15 cellular contexts compared by ENCODE assay signal in the genomic region with DNA sequence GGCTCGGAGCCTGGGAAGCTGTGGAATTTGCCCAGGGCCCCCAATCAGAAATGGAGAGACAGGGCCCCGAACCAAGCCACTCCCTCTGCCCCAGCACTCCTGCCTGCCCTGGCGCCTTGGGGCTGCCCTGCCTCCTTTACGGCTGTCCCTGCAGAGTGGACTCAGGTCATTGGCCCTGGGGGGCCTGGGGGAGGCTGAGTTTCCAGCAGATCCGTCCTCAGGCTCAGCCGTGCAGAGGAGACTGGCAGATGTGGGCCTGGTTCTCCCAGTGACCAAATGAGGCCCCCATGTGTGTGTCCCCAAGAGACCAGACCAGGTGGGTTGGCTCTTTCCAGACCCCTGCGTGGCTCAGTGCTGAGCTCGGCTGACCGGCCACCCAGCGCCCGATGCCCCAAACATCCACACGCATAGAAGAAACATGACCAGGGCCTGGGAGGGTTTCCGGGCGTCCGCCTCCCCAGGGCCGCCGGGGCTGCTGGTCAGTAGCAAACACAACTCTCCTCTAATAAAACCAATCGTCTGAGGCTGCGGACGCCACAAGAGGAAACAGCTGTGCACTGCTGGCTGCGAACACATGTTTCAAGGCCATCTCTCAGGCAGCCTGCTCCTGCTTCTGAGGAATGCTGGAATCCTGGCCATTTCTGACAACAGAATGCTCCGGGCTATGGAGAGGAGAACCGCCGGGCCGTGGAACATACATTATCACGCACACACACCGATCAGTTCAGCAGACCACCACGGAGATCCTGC. TPM values are rescaled to one million over a fixed set of nuclear protein-coding genes. Genes with fewer than 3 reads are reported as not detected.
DNase-seq lines count a peak whose midpoint lies in the region; ATAC-seq and TF ChIP-seq lines count a peak whose summit lies in the region.
"Had no signal": no experiment of that assay in that cellular context is flagged by ENCODE, and none has a peak within 500 bp of the region (broad histone marks: within the 10 kb centered on the region; RNA-seq: fewer than 3 reads in every experiment).

No MANE protein-coding gene starts in this region.

- H3K27ac Mint-ChIP-seq in neural progenitor cell = peak overlapping the region; percentile 74
- H3K27ac Mint-ChIP-seq: CD8-positive, alpha-beta T cell; endodermal cell had no signal

- intact Hi-C loops in IMR-90 (cut with micrococcal nuclease) = no loop called here

- WGBS in IMR-90 (ENCODE audit: extremely low coverage in 2 of 2, insufficient read length in 1 of 2), 2 experiments = 20% methylated on average over 2 of the region's 28 CpGs; no CpG with 5 or more reads in 1 of the 2 experiments

- no TSS peak for BruUV-seq in IMR-90 (replicated peaks; lab: Mats Ljungman, UMichigan)

- no peak overlapping the region for H4K5ac ChIP-seq in IMR-90 (ENCODE audit: low read depth, low read length)

- H3K4me3 Mint-ChIP-seq in neural progenitor cell = no peak overlapping the region
- H3K4me3 Mint-ChIP-seq: activated naive CD4-positive, alpha-beta T cell treated with anti-CD3 and anti-CD28 coated beads, Interleukin-2, amount 50 U/mL, for 24 hours; CD8-positive, alpha-beta T cell; endodermal cell had no signal

- H3K4me1 Mint-ChIP-seq in neural progenitor cell = peaks cover 19% of the 10 kb centered on the region
- H3K4me1 Mint-ChIP-seq: endodermal cell had no signal

- H3K9me1 ChIP-seq in IMR-90 (ENCODE audit: insufficient read depth, low read length) = no peaks in the 10 kb centered on the region

- no peak overlapping the region for H4K8ac ChIP-seq in IMR-90 (ENCODE audit: low read depth in 2 of 2, low read length in 2 of 2)

- TF ChIP-seq POLR2A in IMR-90 (IDR thresholded peaks at IDR 0.05; ENCODE audit: low read depth, low read length) = no peak

- H2BK120ac ChIP-seq in IMR-90 (ENCODE audit: low read depth, low read length) = no peak overlapping the region

- H3K56ac ChIP-seq in IMR-90 (ENCODE audit: extremely low read depth, insufficient read depth, low read length) = no peak overlapping the region

- peaks cover 24% of the 10 kb centered on the region for H3K27me3 Mint-ChIP-seq in neural progenitor cell (ENCODE audit: insufficient read depth, low read depth)
- H3K27me3 Mint-ChIP-seq: activated naive CD4-positive, alpha-beta T cell treated with anti-CD3 and anti-CD28 coated beads, Interleukin-2, amount 50 U/mL, for 24 hours had no signal

- H3K36me3 ChIP-seq in IMR-90 (ENCODE audit: control insufficient read depth, insufficient read depth, low read length) (no peaks in the 10 kb centered on the region), neural progenitor cell (no peaks in the 10 kb centered on the region)
- H3K36me3 ChIP-seq: tibial nerve had no signal

- H2BK15ac ChIP-seq in IMR-90 (ENCODE audit: low read depth, low read length) = no peak overlapping the region

- ATAC-seq in IMR-90 (ENCODE audit: low read depth) (peak; percentile 53), HG03159 (IDR thresholded peaks at IDR 0.05; ENCODE audit: unreplicated experiment) (no peak)
- ATAC-seq: CD8-positive, alpha-beta T cell; Panc1 had no signal

- POLR2A ChIA-PET in IMR-90 (lab: Charles Lee; ENCODE audit: unreplicated experiment) = no interaction called here

- H4K91ac ChIP-seq in IMR-90 (ENCODE audit: insufficient read depth, low read depth, low read length) = no peak overlapping the region

- dilution Hi-C loops in IMR-90 (cut with HindIII; ENCODE audit: low sequenced_read_pairs, unreplicated experiment) = no loop called here

- TF ChIP-seq CTCF in AG09309 (IDR thresholded peaks at IDR 0.05; ENCODE audit: control insufficient read depth, insufficient read depth, low read depth, low read length, missing control alignments) (no peak), IMR-90 (conservative IDR thresholded peaks at IDR 0.05; ENCODE audit: low read depth, low read length) (no peak), fibroblast of the aortic adventitia (IDR thresholded peaks at IDR 0.05; ENCODE audit: insufficient read depth, low read length) (no peak), neural progenitor cell (IDR thresholded peaks at IDR 0.05) (no peak)

- no peaks in the 10 kb centered on the region for H3K79me2 ChIP-seq in neural progenitor cell (ENCODE audit: low read depth)

- in situ Hi-C loops in IMR-90 (cut with MboI; ENCODE audit: low sequenced_read_pairs) = no loop called here

- 0 out of 2 replicates have a peak overlapping the region, but pooled peaks have one; percentile 18 for H3K18ac ChIP-seq in IMR-90 (ENCODE audit: low read depth, low read length)

- peaks cover 4% of the 10 kb centered on the region for H3K36me3 Mint-ChIP-seq in neural progenitor cell
- H3K36me3 Mint-ChIP-seq: CD8-positive, alpha-beta T cell had no signal

- DNase-seq in AG09309 (ENCODE audit: low read depth) (peak; percentile 55), IMR-90 (peak; percentile 62), fibroblast of the aortic adventitia (ENCODE audit: low read depth) (peak; percentile 69), neural progenitor cell (ENCODE audit: low spot score) (no peak), SW480 (ENCODE audit: low spot score) (no peak), NCI-H1092 treated with DMSO at 0.1 percent for 48 hours (lab: John Stamatoyannopoulos, UW) (no peak), NCI-H146 (lab: John Stamatoyannopoulos, UW) (no peak)
- DNase-seq: CD8-positive, alpha-beta T cell; endodermal cell; NCI-H2107; nucleus accumbens had no signal

- H2BK20ac ChIP-seq in IMR-90 (ENCODE audit: low read depth, low read length) = no peak overlapping the region

- TF ChIP-seq RAD21 in IMR-90 (IDR thresholded peaks at IDR 0.05; ENCODE audit: low read length) = no peak

- H2AK5ac ChIP-seq in IMR-90 (ENCODE audit: low read depth, low read length) = no peak overlapping the region

- H3K14ac ChIP-seq in IMR-90 (replicated peaks; ENCODE audit: low read depth, low read length) = no peak overlapping the region

- no peak overlapping the region for H2BK5ac ChIP-seq in IMR-90 (ENCODE audit: low read depth, low read length, poor library complexity, severe bottlenecking)

- H3K4me1 ChIP-seq in IMR-90 (ENCODE audit: control insufficient read depth, insufficient read depth, low read length) (peaks cover 25% of the 10 kb centered on the region), neural progenitor cell (peaks cover 13% of the 10 kb centered on the region)

- CTCF ChIA-PET in IMR-90 (lab: Yijun Ruan, JAX) = no interaction called here

- H3F3A ChIP-seq in neural progenitor cell (ENCODE audit: low read depth) = no peaks in the 10 kb centered on the region

- H3K9ac ChIP-seq in IMR-90 (ENCODE audit: low read depth, low read length) = no peak overlapping the region
- H3K9ac ChIP-seq in neural progenitor cell = no peak overlapping the region

- H3K4ac ChIP-seq in IMR-90 (ENCODE audit: low read depth, low read length) = no peak overlapping the region

- no peaks in the 10 kb centered on the region for H3K27me3 ChIP-seq in IMR-90 (ENCODE audit: control insufficient read depth, insufficient read depth, low read length)
- no peaks in the 10 kb centered on the region for H3K27me3 ChIP-seq in neural progenitor cell
- H3K27me3 ChIP-seq: tibial nerve had no signal

- no peaks in the 10 kb centered on the region for H3K9me3 ChIP-seq in IMR-90 (ENCODE audit: control insufficient read depth, insufficient read depth, low read length)
- no peaks in the 10 kb centered on the region for H3K9me3 ChIP-seq in neural progenitor cell (ENCODE audit: low read depth)

- no peak overlapping the region for H3K4me2 ChIP-seq in IMR-90 (ENCODE audit: low read depth, low read length)
- no peak overlapping the region for H3K4me2 ChIP-seq in neural progenitor cell

- H3K4me3 ChIP-seq in AG09309 (ENCODE audit: control insufficient read depth, low read depth, low read length) (no peak overlapping the region), IMR-90 (ENCODE audit: insufficient read depth, low read depth, low read length) (no peak overlapping the region), fibroblast of the aortic adventitia (ENCODE audit: low read depth, low read length) (no peak overlapping the region), neural progenitor cell (no peak overlapping the region)
- H3K4me3 ChIP-seq: tibial nerve had no signal

- H4K20me1 ChIP-seq in IMR-90 (ENCODE audit: insufficient read depth, low read length) (0 out of 2 replicates have a peak, but pooled peaks cover under 1% of the 10 kb centered on the region), neural progenitor cell (ENCODE audit: low read depth) (no peaks in the 10 kb centered on the region)

- H2AK9ac ChIP-seq in IMR-90 (replicated peaks; ENCODE audit: low read depth, low read length, poor library complexity) = peak overlapping the region; percentile 38

- H3K23ac ChIP-seq in IMR-90 (ENCODE audit: low read depth, low read length) = no peak overlapping the region

- H3K27ac ChIP-seq in IMR-90 (ENCODE audit: insufficient read depth, low read length) (no peak overlapping the region), neural progenitor cell (no peak overlapping the region)
- H3K27ac ChIP-seq: tibial nerve had no signal

- peak overlapping the region; percentile 73 for H2AFZ ChIP-seq in IMR-90 (replicated peaks; ENCODE audit: low read length, poor library complexity)
- no peak overlapping the region for H2AFZ ChIP-seq in neural progenitor cell (replicated peaks)

- no peaks in the 10 kb centered on the region for H3K79me1 ChIP-seq in IMR-90 (ENCODE audit: low read depth in 1 of 2, low read length in 2 of 2)

- peaks cover 23% of the 10 kb centered on the region for H3K9me3 Mint-ChIP-seq in neural progenitor cell
- H3K9me3 Mint-ChIP-seq: CD8-positive, alpha-beta T cell had no signal

TF ChIP-seq in IMR-90, 13 proteins besides CTCF, POLR2A, EP300 and RAD21 (continues in another document):
- TF ChIP-seq USF2 (IDR thresholded peaks at IDR 0.05; ENCODE audit: low read depth, low read length) = no peak
- no peak for TF ChIP-seq BHLHE40 (IDR thresholded peaks at IDR 0.05; ENCODE audit: low read depth, low read length)
- TF ChIP-seq MXI1 (IDR thresholded peaks at IDR 0.05; ENCODE audit: borderline replicate concordance, low read depth, low read length) = no peak
- TF ChIP-seq FOS (IDR thresholded peaks at IDR 0.05; ENCODE audit: low read depth, low read length) = no peak
- TF ChIP-seq RFX5 (IDR thresholded peaks at IDR 0.05; ENCODE audit: low read depth, low read length) = no peak
- TF ChIP-seq SMC3 (IDR thresholded peaks at IDR 0.05; ENCODE audit: low read depth, low read length) = no peak
- TF ChIP-seq MAFK (IDR thresholded peaks at IDR 0.05; ENCODE audit: low read depth, low read length) = no peak

RNA-seq across cellular contexts. Expression of gene PDGFA, which starts 54.8 kb away (rescaled TPM):
- total RNA-seq in IMR-90 (2012; rRNA removed) (3.8 and 4.7 TPM in 2 replicates), fibroblast of the aortic adventitia (ENCODE audit: low replicate concordance) (4.1 and 20.3 TPM in 2 replicates), neural progenitor cell (ENCODE audit: low replicate concordance) (9.8 and 13.7 TPM in 2 replicates)
- 3.3 and 4.7 TPM in 2 replicates for polyA plus RNA-seq in IMR-90 (2012; rRNA removed)
- polyA plus RNA-seq in IMR-90 (2012; cell fraction: cytosol; rRNA removed) = 2.9 and 3.2 TPM in 2 replicates
- polyA plus RNA-seq in IMR-90 (2012; cell fraction: nucleus; rRNA removed; ENCODE audit: low replicate concordance) = 9.1 and 10.4 TPM in 2 replicates

Comparison
In these comparisons a context has a peak if more than half of its experiments do, and no peak if none do; other contexts are left out.
1. DNase-seq: peak in AG09309 (single experiment), IMR-90 (single experiment) and fibroblast of the aortic adventitia (single experiment); none in neural progenitor cell (single experiment), SW480 (single experiment), NCI-H1092 treated with DMSO at 0.1 percent for 48 hours (single experiment) and NCI-H146 (single experiment).